17 cellular contexts compared by ENCODE assay signal in the genomic region with DNA sequence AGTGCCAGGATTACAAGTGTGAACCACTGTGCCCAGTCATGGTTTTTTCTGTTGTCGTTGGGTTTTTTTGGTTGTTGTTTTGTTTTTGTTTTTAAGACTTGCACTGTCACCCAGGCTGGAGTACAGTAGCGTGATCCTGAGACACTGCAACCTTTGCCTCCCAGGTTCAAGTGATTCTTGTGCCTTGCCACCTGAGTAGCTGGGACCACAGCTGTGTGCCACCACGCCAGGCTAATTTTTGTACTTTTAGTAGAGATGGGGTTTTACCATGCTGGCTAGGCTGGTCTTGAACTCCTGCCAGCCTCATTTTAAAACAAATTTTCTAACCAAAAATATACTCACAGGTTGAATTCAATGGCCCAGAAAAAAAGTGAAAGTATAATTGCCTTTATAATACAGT.
"Had no signal": no experiment of that assay in that cellular context is flagged by ENCODE, and none has a peak within 500 bp of the region (broad histone marks: within the 10 kb centered on the region; RNA-seq: fewer than 3 reads in every experiment).

No MANE protein-coding gene starts in this region.

- H3K36me3 ChIP-seq: sigmoid colon, upper lobe of right lung had no signal

- H3K27me3 ChIP-seq: sigmoid colon, upper lobe of right lung had no signal

- H3K4me1 ChIP-seq: psoas muscle, sigmoid colon, upper lobe of right lung had no signal

- DNase-seq: activated CD4-positive, alpha-beta T cell treated with anti-CD3 and anti-CD28 coated beads, Interleukin-2, amount 50 U/mL, for 4 hours; activated CD4-positive, CD25-positive, alpha-beta regulatory T cell treated with anti-CD3 and anti-CD28 coated beads, Interleukin-2, amount 50 U/mL, for 72 hours; activated CD8-positive, alpha-beta memory T cell treated with anti-CD3 and anti-CD28 coated beads, Interleukin-2, amount 10 ng/mL, durations not matched to agents 7 days and 5 days; activated gamma-delta T cell; activated T-cell treated with anti-CD3 and anti-CD28 coated beads, Interleukin-2, amount 50 U/mL, for 24 hours; amygdala; erythroblast; hippocampal formation; left ventricle myocardium superior; mesenchymal stem cell; nucleus accumbens; psoas muscle; sigmoid colon; stimulated activated CD4-positive, alpha-beta T cell treated with anti-CD3 and anti-CD28 coated beads, Interleukin-12 subunit alpha, Interleukin-12 subunit beta, amount 100 ng/mL, for 4 hours; stimulated activated naive CD8-positive, alpha-beta T cell treated with anti-CD3 and anti-CD28 coated beads, Interleukin-15, Interleukin-2, amounts not matched to agents 100 U/mL and 50 U/mL, for 24 hours; upper lobe of right lung had no signal

- H3K27ac ChIP-seq: psoas muscle, sigmoid colon, upper lobe of right lung had no signal

- H3K9me3 ChIP-seq: psoas muscle, sigmoid colon, upper lobe of right lung had no signal

- H3K4me3 ChIP-seq: psoas muscle, sigmoid colon, upper lobe of right lung had no signal

- ATAC-seq: activated CD8-positive, alpha-beta memory T cell treated with anti-CD3 and anti-CD28 coated beads, Interleukin-2, amount 10 ng/mL, durations not matched to agents 7 days and 5 days; left ventricle myocardium superior; natural killer cell treated with Interleukin-12 subunit alpha and Interleukin-12 subunit beta and Interleukin-15 and Interleukin-18, amount 100 ng/mL, for 72 hours; psoas muscle; stimulated activated naive CD8-positive, alpha-beta T cell treated with anti-CD3 and anti-CD28 coated beads, Interleukin-15, Interleukin-2, amounts not matched to agents 100 U/mL and 50 U/mL, for 24 hours; upper lobe of right lung had no signal
